ENCODE assay signal across 8 cellular contexts in genomic region chr17:2244545-2245525, GRCh38. TPM values are rescaled to one million over a fixed set of nuclear protein-coding genes. Genes with fewer than 3 reads are reported as not detected.
A peak's percentile ranks its signal among the peaks of the same experiment; 100 is the strongest.
DNase-seq lines count a peak whose midpoint lies in the region; ATAC-seq and TF ChIP-seq lines count a peak whose summit lies in the region.

No MANE protein-coding gene starts in this region.

- peak; percentile 99 for TF ChIP-seq RAD21 in IMR-90 (IDR thresholded peaks at IDR 0.05; ENCODE audit: low read length)

- H2BK20ac ChIP-seq in IMR-90 (ENCODE audit: low read depth, low read length): peak overlapping the region; percentile 99

- peak overlapping the region; percentile 52 for H3K9ac ChIP-seq in IMR-90 (ENCODE audit: low read depth, low read length)

- intact Hi-C loops in IMR-90 (cut with micrococcal nuclease) (loop anchor here (1.0 to 5.0 kb wide), 7 partner anchors 38 to 190 kb away; partner anchors contain the start of gene HIC1), Panc1 (cut with micrococcal nuclease; ENCODE audit: unreplicated experiment) (loop anchor here (2.0 kb wide), 2 partner anchors 182 to 190 kb away; partner anchors contain the start of gene HIC1)

- H3K4ac ChIP-seq in IMR-90 (ENCODE audit: low read depth, low read length): peak overlapping the region; percentile 98

- peak overlapping the region; percentile 93 for H3K27ac ChIP-seq in IMR-90 (ENCODE audit: insufficient read depth, low read length)
- no peak overlapping the region for H3K27ac ChIP-seq in Panc1 (ENCODE audit: low read length)

- peak overlapping the region; percentile 62 for H4K5ac ChIP-seq in IMR-90 (ENCODE audit: low read depth, low read length)

- peak overlapping the region; percentile 74; the same call in 1 of the 2 replicates for H3K23ac ChIP-seq in IMR-90 (ENCODE audit: low read depth, low read length)

- peak overlapping the region; percentile 94 for H2AK5ac ChIP-seq in IMR-90 (ENCODE audit: low read depth, low read length)

- H3K27me3 Mint-ChIP-seq in activated T-cell treated with anti-CD3 and anti-CD28 coated beads, Interleukin-2, amount 50 U/mL, for 72 hours (ENCODE audit: low read depth): no peaks in the 10 kb centered on the region
- H3K27me3 Mint-ChIP-seq in natural killer cell treated with Interleukin-12 subunit alpha and Interleukin-12 subunit beta and Interleukin-15 and Interleukin-18, amount 100 ng/mL, for 72 hours: no peaks in the 10 kb centered on the region
- no peaks in the 10 kb centered on the region for H3K27me3 Mint-ChIP-seq in stimulated activated memory B cell treated with anti-CD40 and anti-IgM and Interleukin-4, amounts not matched to agents 10 μg/mL and 1 μg/mL and 100 μg/mL, for 72 hours

- peaks cover 13% of the 10 kb centered on the region; the same call in 1 of the 2 replicates for H3K9me1 ChIP-seq in IMR-90 (ENCODE audit: insufficient read depth, low read length)

- no CpG with 5 or more reads among the region's 7 CpGs for whole genome bisulfite sequencing in IMR-90 (ENCODE audit: extremely low coverage in 2 of 2, insufficient read length in 1 of 2), 2 experiments

- peak overlapping the region; percentile 95 for H3K18ac ChIP-seq in IMR-90 (ENCODE audit: low read depth, low read length)

- peak overlapping the region; percentile 97 for H2BK120ac ChIP-seq in IMR-90 (ENCODE audit: low read depth, low read length)

- H2AK9ac ChIP-seq in IMR-90 (replicated peaks; ENCODE audit: low read depth, low read length, poor library complexity): peak overlapping the region; percentile 90

- peaks cover 12 to 33% of the 10 kb centered on the region in 2 donors for H3K36me3 Mint-ChIP-seq in activated T-cell treated with anti-CD3 and anti-CD28 coated beads, Interleukin-2, amount 50 U/mL, for 72 hours (ENCODE audit: insufficient read depth in 2 of 2)
- peaks cover 28% of the 10 kb centered on the region for H3K36me3 Mint-ChIP-seq in natural killer cell treated with Interleukin-12 subunit alpha and Interleukin-12 subunit beta and Interleukin-15 and Interleukin-18, amount 100 ng/mL, for 72 hours
- peaks cover 49% of the 10 kb centered on the region for H3K36me3 Mint-ChIP-seq in stimulated activated memory B cell treated with anti-CD40 and anti-IgM and Interleukin-4, amounts not matched to agents 10 μg/mL and 1 μg/mL and 100 μg/mL, for 72 hours

- H4K8ac ChIP-seq in IMR-90 (ENCODE audit: low read depth in 2 of 2, low read length in 2 of 2): peak overlapping the region; percentile 13 to 83

- H3K9me3 Mint-ChIP-seq in activated T-cell treated with anti-CD3 and anti-CD28 coated beads, Interleukin-2, amount 50 U/mL, for 72 hours: no peaks in the 10 kb centered on the region
- no peaks in the 10 kb centered on the region for H3K9me3 Mint-ChIP-seq in natural killer cell treated with Interleukin-12 subunit alpha and Interleukin-12 subunit beta and Interleukin-15 and Interleukin-18, amount 100 ng/mL, for 72 hours
- H3K9me3 Mint-ChIP-seq in stimulated activated memory B cell treated with anti-CD40 and anti-IgM and Interleukin-4, amounts not matched to agents 10 μg/mL and 1 μg/mL and 100 μg/mL, for 72 hours: no peaks in the 10 kb centered on the region

- DNase-seq in ELF-1 (ENCODE audit: low read depth, low spot score) (peak; percentile 71), IMR-90 (peak; percentile 92), Panc1 (ENCODE audit: low read depth, low spot score) (peak; percentile 57), fibroblast of gingiva (ENCODE audit: low read depth) (peak; percentile 96)
- peak; percentile 86 to 87 for DNase-seq in activated T-cell treated with anti-CD3 and anti-CD28 coated beads, Interleukin-2, amount 50 U/mL, for 72 hours
- DNase-seq in natural killer cell treated with Interleukin-12 subunit alpha and Interleukin-12 subunit beta and Interleukin-15 and Interleukin-18, amount 100 ng/mL, for 72 hours (ENCODE audit: low spot score): peak; percentile 86

- in situ Hi-C loops in IMR-90 (cut with MboI; ENCODE audit: low sequenced_read_pairs) (loop anchor here (5.0 kb wide), 2 partner anchors 73 to 178 kb away; no protein-coding TSS in a partner anchor), Panc1 (cut with HindIII; ENCODE audit: low pct_unique_long_range_greater_than_20kb, low sequenced_read_pairs) (no loop called here)

- peaks cover 82% of the 10 kb centered on the region for H3K4me1 Mint-ChIP-seq in activated T-cell treated with anti-CD3 and anti-CD28 coated beads, Interleukin-2, amount 50 U/mL, for 72 hours (ENCODE audit: low read depth)
- H3K4me1 Mint-ChIP-seq in natural killer cell treated with Interleukin-12 subunit alpha and Interleukin-12 subunit beta and Interleukin-15 and Interleukin-18, amount 100 ng/mL, for 72 hours (ENCODE audit: low read depth in 2 of 2): peaks cover 41 to 49% of the 10 kb centered on the region in 2 donors
- H3K4me1 Mint-ChIP-seq in stimulated activated memory B cell treated with anti-CD40 and anti-IgM and Interleukin-4, amounts not matched to agents 10 μg/mL and 1 μg/mL and 100 μg/mL, for 72 hours: peaks cover 21% of the 10 kb centered on the region

- H3K4me1 ChIP-seq in IMR-90 (ENCODE audit: control insufficient read depth, insufficient read depth, low read length) (peaks cover 19% of the 10 kb centered on the region), Panc1 (ENCODE audit: control insufficient read depth, insufficient read depth, low read length) (peaks cover 9% of the 10 kb centered on the region)

- dilution Hi-C loops in IMR-90 (cut with HindIII; ENCODE audit: low sequenced_read_pairs, unreplicated experiment): no loop called here

- H3K4me3 Mint-ChIP-seq in activated T-cell treated with anti-CD3 and anti-CD28 coated beads, Interleukin-2, amount 50 U/mL, for 72 hours: no peak overlapping the region
- peak overlapping the region; percentile 30 for H3K4me3 Mint-ChIP-seq in natural killer cell treated with Interleukin-12 subunit alpha and Interleukin-12 subunit beta and Interleukin-15 and Interleukin-18, amount 100 ng/mL, for 72 hours
- H3K4me3 Mint-ChIP-seq in stimulated activated memory B cell treated with anti-CD40 and anti-IgM and Interleukin-4, amounts not matched to agents 10 μg/mL and 1 μg/mL and 100 μg/mL, for 72 hours: no peak overlapping the region

- H3K36me3 ChIP-seq in IMR-90 (ENCODE audit: control insufficient read depth, insufficient read depth, low read length) (peaks cover 7% of the 10 kb centered on the region), Panc1 (ENCODE audit: control insufficient read depth, insufficient read depth, low read length) (peaks cover 2% of the 10 kb centered on the region; the same call in 1 of the 2 replicates)

- peak overlapping the region; percentile 66; the same call in 1 of the 3 replicates for H2BK15ac ChIP-seq in IMR-90 (ENCODE audit: low read depth, low read length)

- H3K27me3 ChIP-seq in IMR-90 (ENCODE audit: control insufficient read depth, insufficient read depth, low read length): no peaks in the 10 kb centered on the region
- H3K27me3 ChIP-seq in Panc1 (ENCODE audit: control insufficient read depth, insufficient read depth, low read length): no peaks in the 10 kb centered on the region

- TF ChIP-seq POLR2A in IMR-90 (IDR thresholded peaks at IDR 0.05; ENCODE audit: low read depth, low read length): peak; percentile 59; the same call in 1 of the 2 replicates

- BruUV-seq in IMR-90 (replicated peaks; lab: Mats Ljungman, UMichigan): no TSS peak
- BruUV-seq in Panc1 (replicated peaks; lab: Mats Ljungman, UMichigan): no TSS peak

- H3K4me3 ChIP-seq in IMR-90 (ENCODE audit: insufficient read depth, low read depth, low read length) (no peak overlapping the region), Panc1 (ENCODE audit: low read depth in 2 of 2, low read length in 2 of 2) (no peak overlapping the region)

- 0 out of 2 replicates have a peak, but pooled peaks cover 2% of the 10 kb centered on the region for H4K20me1 ChIP-seq in IMR-90 (ENCODE audit: insufficient read depth, low read length)

- H2BK5ac ChIP-seq in IMR-90 (ENCODE audit: low read depth, low read length, poor library complexity, severe bottlenecking): peak overlapping the region; percentile 96

- TF ChIP-seq CTCF in IMR-90 (conservative IDR thresholded peaks at IDR 0.05; ENCODE audit: low read depth, low read length) (peak; percentile 99), Panc1 (IDR thresholded peaks at IDR 0.05) (peak; percentile 97)

- peaks cover 16 to 69% of the 10 kb centered on the region in 2 experiments for H3K79me1 ChIP-seq in IMR-90 (ENCODE audit: low read depth in 1 of 2, low read length in 2 of 2)

- CTCF ChIA-PET in IMR-90 (lab: Yijun Ruan, JAX) (interaction anchor here (0.5 to 2.5 kb wide), 33 partner anchors 8 to 694 kb away, joined by 3 to 57 read pairs (median 4); partner anchors contain the start of gene HIC1), Panc1 (lab: Charles Lee) (interaction anchor here (0.5 to 2.3 kb wide), 6 partner anchors 14 to 193 kb away, joined by 3 to 17 read pairs (median 4); partner anchors contain the start of gene HIC1)

- peak overlapping the region; percentile 91 for H3K56ac ChIP-seq in IMR-90 (ENCODE audit: extremely low read depth, insufficient read depth, low read length)

- H4K91ac ChIP-seq in IMR-90 (ENCODE audit: insufficient read depth, low read depth, low read length): peak overlapping the region; percentile 87

- peak overlapping the region; percentile 80 for H3K14ac ChIP-seq in IMR-90 (replicated peaks; ENCODE audit: low read depth, low read length)

- peak overlapping the region; percentile 81 for H3K4me2 ChIP-seq in IMR-90 (ENCODE audit: low read depth, low read length)

- peak overlapping the region; percentile 80 for H3K27ac Mint-ChIP-seq in activated T-cell treated with anti-CD3 and anti-CD28 coated beads, Interleukin-2, amount 50 U/mL, for 72 hours
- H3K27ac Mint-ChIP-seq in natural killer cell treated with Interleukin-12 subunit alpha and Interleukin-12 subunit beta and Interleukin-15 and Interleukin-18, amount 100 ng/mL, for 72 hours: peak overlapping the region; percentile 18 to 29
- H3K27ac Mint-ChIP-seq in stimulated activated memory B cell treated with anti-CD40 and anti-IgM and Interleukin-4, amounts not matched to agents 10 μg/mL and 1 μg/mL and 100 μg/mL, for 72 hours: no peak overlapping the region

- ATAC-seq in IMR-90 (ENCODE audit: low read depth) (peak; percentile 84), Panc1 (peak; percentile 97), GM21526 (IDR thresholded peaks at IDR 0.05; ENCODE audit: low FRiP score, unreplicated experiment) (no peak)
- ATAC-seq in activated T-cell treated with anti-CD3 and anti-CD28 coated beads, Interleukin-2, amount 50 U/mL, for 72 hours (replicated peaks in 1 of 2): peak; percentile 75 to 78
- ATAC-seq in natural killer cell treated with Interleukin-12 subunit alpha and Interleukin-12 subunit beta and Interleukin-15 and Interleukin-18, amount 100 ng/mL, for 72 hours: peak; percentile 96
- ATAC-seq in stimulated activated memory B cell treated with anti-CD40 and anti-IgM and Interleukin-4, amounts not matched to agents 10 μg/mL and 1 μg/mL and 100 μg/mL, for 72 hours: peak; percentile 82

- H3K9me3 ChIP-seq in IMR-90 (ENCODE audit: control insufficient read depth, insufficient read depth, low read length) (no peaks in the 10 kb centered on the region), Panc1 (ENCODE audit: control insufficient read depth, insufficient read depth, low read depth, low read length) (no peaks in the 10 kb centered on the region)

- H2AFZ ChIP-seq in IMR-90 (replicated peaks; ENCODE audit: low read length, poor library complexity): peak overlapping the region; percentile 78

- POLR2A ChIA-PET in IMR-90 (lab: Charles Lee; ENCODE audit: unreplicated experiment): interaction anchor here (1.2 to 1.4 kb wide), 2 partner anchors 186 to 189 kb away, joined by 3 to 4 read pairs; no protein-coding TSS in a partner anchor
- POLR2A ChIA-PET in Panc1 (lab: Charles Lee): interaction anchor here (1.0 kb wide), 1 partner anchor 190 kb away, joined by 3 read pairs; the partner anchor contains the start of gene HIC1

RNA-seq across cellular contexts. Expression of gene SMG6, which starts 58.8 kb away (rescaled TPM):
- total RNA-seq in IMR-90 (2012; rRNA removed): 16.3 and 18.9 TPM in 2 replicates
- polyA plus RNA-seq in IMR-90 (2012; rRNA removed): 23.5 and 30.3 TPM in 2 replicates
- 17.7 and 31.5 TPM in 2 replicates for polyA plus RNA-seq in IMR-90 (2012; cell fraction: cytosol; rRNA removed)
- polyA plus RNA-seq in IMR-90 (2012; cell fraction: nucleus; rRNA removed; ENCODE audit: low replicate concordance): 32.6 and 45.9 TPM in 2 replicates
- 17.8 TPM for total RNA-seq in Panc1 (2021; ENCODE audit: unreplicated experiment)
- 18.2 TPM for polyA plus RNA-seq in Panc1 (2012; ENCODE audit: insufficient read length)
- 10 to 100 TPM; 47.3 to 54.1 TPM for total RNA-seq in activated T-cell treated with anti-CD3 and anti-CD28 coated beads, Interleukin-2, amount 50 U/mL, for 72 hours
- total RNA-seq in natural killer cell treated with Interleukin-12 subunit alpha and Interleukin-12 subunit beta and Interleukin-15 and Interleukin-18, amount 100 ng/mL, for 72 hours: 10 to 100 TPM; 33.6 to 74.7 TPM

RNA-seq across cellular contexts. Expression of gene SRR, which starts 58.9 kb away (rescaled TPM):
- 38.0 and 52.7 TPM in 2 replicates for total RNA-seq in IMR-90 (2012; rRNA removed)
- 13.1 and 14.5 TPM in 2 replicates for polyA plus RNA-seq in IMR-90 (2012; rRNA removed)
- polyA plus RNA-seq in IMR-90 (2012; cell fraction: cytosol; rRNA removed): 11.2 and 12.0 TPM in 2 replicates
- polyA plus RNA-seq in IMR-90 (2012; cell fraction: nucleus; rRNA removed; ENCODE audit: low replicate concordance): 2.8 and 8.8 TPM in 2 replicates
- 11.8 TPM for total RNA-seq in Panc1 (2021; ENCODE audit: unreplicated experiment)
- 4.6 TPM for polyA plus RNA-seq in Panc1 (2012; ENCODE audit: insufficient read length)
- total RNA-seq in activated T-cell treated with anti-CD3 and anti-CD28 coated beads, Interleukin-2, amount 50 U/mL, for 72 hours: 10 to 100 TPM; 20.9 to 26.8 TPM
- total RNA-seq in natural killer cell treated with Interleukin-12 subunit alpha and Interleukin-12 subunit beta and Interleukin-15 and Interleukin-18, amount 100 ng/mL, for 72 hours: 10 to 100 TPM; 19.8 to 21.3 TPM
